Comparison of ENCODE assay signal across 8 cellular contexts in the genomic region with DNA sequence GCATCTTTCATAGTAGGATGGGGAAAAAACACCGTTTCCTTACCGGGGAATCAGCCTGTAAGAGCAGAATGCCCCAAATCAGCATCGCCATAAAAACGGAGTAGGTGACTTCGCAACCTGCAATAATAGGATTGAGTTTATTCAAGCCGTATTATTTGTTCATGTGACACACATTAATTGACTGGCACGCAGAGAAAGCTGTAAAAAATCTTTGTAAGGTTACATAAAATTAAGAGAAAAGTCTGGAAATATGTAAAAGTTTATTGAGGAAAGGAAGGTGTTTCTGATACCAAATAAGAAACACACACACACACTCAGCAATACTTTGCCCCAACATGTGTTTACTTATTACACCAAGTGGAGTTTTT. TPM values are rescaled to one million over a fixed set of nuclear protein-coding genes. Genes with fewer than 3 reads are reported as not detected.
DNase-seq lines count a peak whose midpoint lies in the region; ATAC-seq, FAIRE-seq and TF ChIP-seq lines count a peak whose summit lies in the region.

No MANE protein-coding gene starts in this region.

- no peak for TF ChIP-seq CTCF in stomach (IDR thresholded peaks at IDR 0.05)

- H3K36me3 Mint-ChIP-seq in activated naive CD8-positive, alpha-beta T cell treated with anti-CD3 and anti-CD28 coated beads for 36 hours: no peaks in the 10 kb centered on the region

- no peak for TF ChIP-seq EP300 in stomach (IDR thresholded peaks at IDR 0.05)

- H3K4me1 ChIP-seq in HUES64 (ENCODE audit: insufficient read depth, low read length) (peaks cover 21% of the 10 kb centered on the region), stomach (peaks cover 6 to 34% (median 17%) of the 10 kb centered on the region in 4 donors)

- no peaks in the 10 kb centered on the region for H3K27me3 Mint-ChIP-seq in activated naive CD8-positive, alpha-beta T cell treated with anti-CD3 and anti-CD28 coated beads for 36 hours

- H3K27me3 ChIP-seq in HUES64 (ENCODE audit: insufficient read depth, low read length) (no peaks in the 10 kb centered on the region), stomach (no peaks in the 10 kb centered on the region)

- peak; percentile 36 for FAIRE-seq in islet of Langerhans (lab: Jason Lieb, UNC)

- TF ChIP-seq POLR2A in stomach (IDR thresholded peaks at IDR 0.05): no peak

- H3K9me3 ChIP-seq in HUES64 (ENCODE audit: insufficient read depth, low read depth, low read length) (no peaks in the 10 kb centered on the region), stomach (no peaks in the 10 kb centered on the region)

- ATAC-seq in GM18870 (IDR thresholded peaks at IDR 0.05; ENCODE audit: unreplicated experiment) (no peak), GM19328 (IDR thresholded peaks at IDR 0.05; ENCODE audit: unreplicated experiment) (no peak)

- H3K9ac ChIP-seq in HUES64 (ENCODE audit: low read depth, low read length): peak overlapping the region; percentile 61

- H3K4me3 Mint-ChIP-seq in activated naive CD8-positive, alpha-beta T cell treated with anti-CD3 and anti-CD28 coated beads for 36 hours: peak overlapping the region; percentile 93

- H3K9me3 Mint-ChIP-seq in activated naive CD8-positive, alpha-beta T cell treated with anti-CD3 and anti-CD28 coated beads for 36 hours: no peaks in the 10 kb centered on the region

- peak overlapping the region; percentile 69 for H3K27ac Mint-ChIP-seq in activated naive CD8-positive, alpha-beta T cell treated with anti-CD3 and anti-CD28 coated beads for 36 hours

- DNase-seq in activated naive CD8-positive, alpha-beta T cell treated with anti-CD3 and anti-CD28 coated beads for 36 hours: no peak
- DNase-seq in stomach (no peak), RPMI8226 (no peak), T-helper 9 cell (no peak)

- H3K36me3 ChIP-seq in HUES64 (ENCODE audit: insufficient read depth, low read length) (peaks cover 10% of the 10 kb centered on the region; the same call in 1 of the 2 replicates), stomach (no peaks in the 10 kb centered on the region)

- H3K4me1 Mint-ChIP-seq in activated naive CD8-positive, alpha-beta T cell treated with anti-CD3 and anti-CD28 coated beads for 36 hours: peaks cover 30% of the 10 kb centered on the region

- 32% methylated on average over 7 of the region's 7 CpGs for WGBS in HUES64
- WGBS in stomach, 5 donors: 8 to 13% (median 10%) methylated on average over 7 of the region's 7 CpGs

- H3K27ac ChIP-seq in HUES64 (ENCODE audit: low read depth, low read length) (peak overlapping the region; percentile 70), stomach (peak overlapping the region; percentile 79 to 93 (median 89))

- H3K4me3 ChIP-seq in HUES64 (ENCODE audit: low read length) (peak overlapping the region; percentile 76), stomach (peak overlapping the region; percentile 85 to 92 (median 86))

- intact Hi-C loops in stomach (cut with DNase I; ENCODE audit: low total_unique reads): no loop called here

RNA-seq across cellular contexts. Expression of gene CAPRIN2, which starts 0.6 kb away (rescaled TPM):
- polyA plus RNA-seq in HUES64 (2013, experiment 1 of 2): 34.5 TPM
- 41.1 TPM for polyA plus RNA-seq in HUES64 (2013, experiment 2 of 2)
- total RNA-seq in activated naive CD8-positive, alpha-beta T cell treated with anti-CD3 and anti-CD28 coated beads for 36 hours: 1 to 10 TPM; 6.7 to 8.6 TPM
- 100 to 1,000 TPM in 2 of 5 donors, 10 to 100 TPM in 3; 22.0 to 154 (median 39.3) TPM for total RNA-seq in stomach
- polyA plus RNA-seq in stomach: 10 to 100 TPM in 1 of 3 donors, 1 to 10 TPM in 2; 6.7 to 13.4 (median 8.7) TPM

RNA-seq across cellular contexts. Expression of gene IPO8, which starts 59.7 kb away (rescaled TPM):
- polyA plus RNA-seq in HUES64 (2013, experiment 1 of 2): 32.8 TPM
- polyA plus RNA-seq in HUES64 (2013, experiment 2 of 2): 32.5 TPM
- total RNA-seq in activated naive CD8-positive, alpha-beta T cell treated with anti-CD3 and anti-CD28 coated beads for 36 hours: 10 to 100 TPM; 45.3 to 45.7 TPM
- total RNA-seq in stomach: 100 to 1,000 TPM in 1 of 5 donors, 10 to 100 TPM in 4; 15.8 to 184 (median 64.9) TPM
- 10 to 100 TPM in 2 of 3 donors, 1 to 10 TPM in 1; 8.9 to 14.8 (median 13.5) TPM for polyA plus RNA-seq in stomach
